ENCODE assay signal across 7 cellular contexts in the genomic region with DNA sequence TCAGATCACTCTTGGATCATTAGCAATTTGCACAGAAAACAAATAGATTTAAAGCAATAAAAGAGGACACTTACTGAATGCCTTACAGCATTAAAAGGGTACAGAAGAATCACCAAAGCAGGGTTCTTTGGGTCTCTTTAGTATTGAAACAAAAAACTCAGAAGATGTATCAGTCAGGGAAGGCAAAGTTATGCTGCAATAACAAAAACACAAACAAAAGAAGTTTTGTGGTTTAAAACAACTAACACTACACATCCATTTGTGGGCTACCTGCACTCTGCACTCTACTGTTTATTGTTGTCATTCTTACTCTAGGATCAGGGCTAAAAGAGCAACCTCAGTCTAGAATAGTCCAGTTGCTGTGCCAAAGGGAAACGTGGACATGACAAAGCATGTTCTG.
"Had no signal": no experiment of that assay in that cellular context is flagged by ENCODE, and none has a peak within 500 bp of the region (broad histone marks: within the 10 kb centered on the region; RNA-seq: fewer than 3 reads in every experiment).

No MANE protein-coding gene starts in this region.

- H3K27ac ChIP-seq: HL-60, KMS-11 had no signal

- ATAC-seq: K562 had no signal

- DNase-seq: IMR-90, KBM-7, KG1 had no signal

- H3K9ac ChIP-seq: KMS-11 had no signal

- H3K4me3 ChIP-seq: K562 had no signal

- FAIRE-seq: HTR-8/SVneo, K562 had no signal

- H3K4me2 ChIP-seq: KMS-11 had no signal
